ENCODE assay signal across 8 cellular contexts in genomic region chr11:102341844-102342318, GRCh38. TPM values are rescaled to one million over a fixed set of nuclear protein-coding genes. Genes with fewer than 3 reads are reported as not detected.
A peak's percentile ranks its signal among the peaks of the same experiment; 100 is the strongest.
DNase-seq lines count a peak whose midpoint lies in the region; ATAC-seq and TF ChIP-seq lines count a peak whose summit lies in the region.

No MANE protein-coding gene starts in this region.

- WGBS in stomach, 5 donors = 0 to 23% (median 8%) methylated on average over 1 of the region's 1 CpG

- no peaks in the 10 kb centered on the region for H3K9me3 ChIP-seq in stomach

- intact Hi-C loops in stomach (cut with DNase I; ENCODE audit: low total_unique reads) = loop anchor here (10.0 kb wide), 1 partner anchor 153 kb away; no protein-coding TSS in a partner anchor

- H3K27me3 ChIP-seq in stomach = no peaks in the 10 kb centered on the region

- no peak for TF ChIP-seq POLR2A in stomach (IDR thresholded peaks at IDR 0.05)

- TF ChIP-seq CTCF in stomach (IDR thresholded peaks at IDR 0.05) = peak in 5 of 7 experiments; percentile 51 to 85 (median 78)

- TF ChIP-seq EP300 in stomach (IDR thresholded peaks at IDR 0.05) = no peak

- peaks cover 0 to 20% (median 18%) of the 10 kb centered on the region in 4 donors for H3K36me3 ChIP-seq in stomach

- no peak overlapping the region for H3K4me3 ChIP-seq in stomach

- peak; percentile 30 for ATAC-seq in GM19463 (IDR thresholded peaks at IDR 0.05; ENCODE audit: unreplicated experiment)

- peak overlapping the region in 1 of 5 donors; percentile 22 for H3K27ac ChIP-seq in stomach

- peak; percentile 98 for DNase-seq in CMK (ENCODE audit: low read depth)
- peak; percentile 95 for DNase-seq in HT-29 (ENCODE audit: low spot score)
- peak; percentile 60 for DNase-seq in NOMO-1 treated with DMSO at 0.1 percent for 48 hours (lab: John Stamatoyannopoulos, UW; ENCODE audit: unreplicated experiment)
- peak; percentile 69 for DNase-seq in activated CD8-positive, alpha-beta memory T cell treated with anti-CD3 and anti-CD28 coated beads, Interleukin-2, amount 50 U/mL, for 4 hours
- DNase-seq in epidermal melanocyte (ENCODE audit: insufficient read length, low spot score) = peak; percentile 44
- DNase-seq in myocyte (ENCODE audit: low read depth) = peak; percentile 85
- peak; percentile 77 for DNase-seq in stomach

- peaks cover 0 to 17% (median 9%) of the 10 kb centered on the region in 4 donors for H3K4me1 ChIP-seq in stomach

RNA-seq across cellular contexts. Expression of gene BIRC2, which starts 5.1 kb away (rescaled TPM):
- total RNA-seq in HT-29 (2014; rRNA removed; shearing (Covaris generic)) = 14.8 and 16.1 TPM in 2 replicates
- total RNA-seq in myocyte = 55.2 and 57.2 TPM in 2 replicates
- polyA plus RNA-seq in myocyte (2012) = 25.9 TPM
- 100 to 1,000 TPM in 2 of 5 donors, 10 to 100 TPM in 3; 33.6 to 301 (median 55.4) TPM for total RNA-seq in stomach
- polyA plus RNA-seq in stomach = 10 to 100 TPM; 17.3 to 24.6 (median 20.0) TPM

RNA-seq across cellular contexts. Expression of gene BIRC3, which starts 24.6 kb away (rescaled TPM):
- total RNA-seq in HT-29 (2014; rRNA removed; shearing (Covaris generic)) = 0.94 and 1.4 TPM in 2 replicates
- 0.16 and 0.62 TPM in 2 replicates for total RNA-seq in myocyte
- polyA plus RNA-seq in myocyte (2012) = 0.05 TPM
- 100 to 1,000 TPM in 1 of 5 donors, 10 to 100 TPM in 3, under 1 TPM in 1; 0.58 to 137 (median 33.4) TPM for total RNA-seq in stomach
- polyA plus RNA-seq in stomach = 10 to 100 TPM; 43.3 to 78.1 (median 46.4) TPM

Comparison
In these comparisons a context has a peak if more than half of its experiments do, and no peak if none do; other contexts are left out.
1. DNase-seq: peak in every context shown above with its lines; median percentile 98 in CMK; 95 in HT-29; 85 in myocyte; 77 in stomach; 69 in activated CD8-positive, alpha-beta memory T cell treated with anti-CD3 and anti-CD28 coated beads, Interleukin-2, amount 50 U/mL, for 4 hours; 60 in NOMO-1 treated with DMSO at 0.1 percent for 48 hours; 44 in epidermal melanocyte.